In the genomic region with DNA sequence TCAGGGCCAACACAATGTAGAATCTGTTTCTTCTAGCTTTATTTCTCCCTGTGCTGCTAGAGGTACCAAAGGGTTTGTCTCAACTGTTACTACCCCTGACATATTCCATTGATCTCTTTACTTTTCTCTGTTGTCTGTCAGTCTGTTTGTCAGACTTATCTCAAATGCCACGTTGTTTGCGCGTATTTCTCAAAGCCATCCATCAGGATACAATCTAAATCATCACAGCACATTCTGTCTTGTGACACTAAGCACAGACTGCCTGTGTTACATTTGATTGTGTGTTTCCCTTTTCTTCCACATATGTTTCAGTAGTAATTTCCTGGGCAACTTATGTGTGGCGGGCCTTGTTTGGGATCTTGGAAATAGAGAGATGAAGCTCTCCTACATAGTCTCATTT, we compare ENCODE assay signal across 1 cellular context.
TF ChIP-seq lines count a peak whose summit lies in the region.

No MANE protein-coding gene starts in this region.

TF ChIP-seq in HepG2, 621 proteins besides CTCF, POLR2A, EP300 and RAD21:
- no peak for TF ChIP-seq ZKSCAN1 (IDR thresholded peaks at IDR 0.05; ENCODE audit: low read length)
- TF ChIP-seq ZNF543 (CRISPR knock-in tag; IDR thresholded peaks at IDR 0.05) = no peak
- TF ChIP-seq SMARCE1 (IDR thresholded peaks at IDR 0.05; ENCODE audit: borderline replicate concordance) = no peak
- no peak for TF ChIP-seq WIZ (CRISPR knock-in tag; IDR thresholded peaks at IDR 0.05)
- no peak for TF ChIP-seq SOX6 (IDR thresholded peaks at IDR 0.05)
- no peak for TF ChIP-seq SOX6 (CRISPR knock-in tag; IDR thresholded peaks at IDR 0.05)
